ENCODE assay signal across 15 cellular contexts in the genomic region with DNA sequence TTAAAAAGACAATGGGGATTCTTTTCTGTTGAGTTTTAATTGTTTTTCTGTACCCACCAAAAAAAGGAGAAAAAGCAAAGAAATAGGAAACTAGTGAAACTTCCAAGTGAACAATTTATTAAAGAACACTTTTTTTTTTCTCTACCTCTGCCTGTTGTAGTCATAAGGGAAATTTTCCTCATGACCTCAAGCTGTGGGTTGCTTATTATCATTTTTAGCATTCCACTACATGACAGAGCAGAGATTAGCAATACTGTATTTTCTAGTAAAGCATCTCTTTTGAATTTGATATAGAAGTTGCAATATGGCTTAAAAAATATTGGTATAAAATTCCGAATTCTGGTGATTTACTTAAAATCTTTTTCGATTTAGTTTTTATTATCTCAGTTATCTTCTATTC.
"Had no signal": no experiment of that assay in that cellular context is flagged by ENCODE, and none has a peak within 500 bp of the region (broad histone marks: within the 10 kb centered on the region; RNA-seq: fewer than 3 reads in every experiment).

No MANE protein-coding gene starts in this region.

- ATAC-seq: activated naive CD8-positive, alpha-beta T cell treated with anti-CD3 and anti-CD28 coated beads, Interleukin-2, amount 50 U/mL, for 24 hours; activated T-helper 17 cell treated with anti-CD3 and anti-CD28 coated beads, Interleukin-2, amount 50 U/mL, for 72 hours; right lobe of liver had no signal

- H3K27ac ChIP-seq: cardiac muscle cell, right lobe of liver, stomach, testis, VCaP had no signal

- DNase-seq: activated CD4-positive, alpha-beta T cell treated with anti-CD3 and anti-CD28 coated beads for 1 hour; activated CD4-positive, alpha-beta T cell treated with anti-CD3 and anti-CD28 coated beads, Interleukin-2, amount 50 U/mL, for 4 hours; activated naive CD4-positive, alpha-beta T cell treated with Interleukin-2 at 50 U/mL for 16 hours; activated naive CD8-positive, alpha-beta T cell treated with anti-CD3 and anti-CD28 coated beads, Interleukin-2, amount 50 U/mL, for 24 hours; foreskin fibroblast; hippocampal formation; nephron progenitor cell; occipital lobe; right lobe of liver; stimulated activated CD4-positive, alpha-beta T cell treated with anti-CD3 and anti-CD28 coated beads, Interleukin-2, amount 100 ng/mL, for 24 hours; stomach; testis had no signal

- H3K9me3 ChIP-seq: right lobe of liver, stomach, testis had no signal

- H3K36me3 ChIP-seq: cardiac muscle cell, right lobe of liver, stomach had no signal

- H3K4me3 ChIP-seq: cardiac muscle cell, right lobe of liver, stomach, testis had no signal

- H3K4me1 ChIP-seq: right lobe of liver, stomach, testis had no signal

- H3K27me3 ChIP-seq: cardiac muscle cell, right lobe of liver, stomach, testis had no signal
